In the genomic region with DNA sequence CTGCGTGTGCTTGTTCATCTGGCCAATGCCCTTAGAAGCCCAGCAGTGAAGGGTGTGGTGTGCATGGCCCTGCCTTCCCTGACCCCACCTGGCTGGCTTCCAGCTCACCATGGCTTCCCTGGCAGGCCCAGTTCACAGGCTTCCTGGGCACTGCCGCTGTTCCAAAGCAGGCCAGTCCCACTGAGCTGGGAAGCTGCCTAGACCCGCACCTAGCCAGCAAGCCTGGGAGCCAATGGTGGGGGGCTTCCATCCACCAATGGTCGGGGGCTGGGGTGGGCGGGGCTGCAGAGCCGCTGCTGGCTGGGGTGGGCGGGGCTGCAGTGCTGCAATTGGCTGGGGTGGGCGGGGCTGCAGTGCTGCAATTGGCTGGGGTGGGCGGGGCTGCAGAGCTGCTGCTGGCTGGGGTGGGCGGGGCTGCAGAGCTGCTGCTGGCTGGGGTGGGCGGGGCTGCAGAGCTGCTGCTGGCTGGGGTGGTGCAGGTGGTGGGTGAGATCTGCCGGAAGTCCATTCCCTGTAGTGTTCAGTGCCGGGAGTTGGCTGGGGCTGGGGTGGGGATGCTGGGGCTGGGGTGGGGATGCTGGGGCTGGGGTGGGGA, we compare ENCODE assay signal across 8 cellular contexts.
A peak's percentile ranks its signal among the peaks of the same experiment; 100 is the strongest.
DNase-seq lines count a peak whose midpoint lies in the region; ATAC-seq lines count a peak whose summit lies in the region.

No MANE protein-coding gene starts in this region.

- peak overlapping the region; percentile 37 for H3K4me3 ChIP-seq in iPS-15b (ENCODE audit: low read depth, low read length)

- H3K4me1 Mint-ChIP-seq in activated naive CD4-positive, alpha-beta T cell treated with anti-CD3 and anti-CD28 coated beads, Interleukin-2, amount 10 ng/mL, durations not matched to agents 7 days and 5 days, result peaks cover 8% of the 10 kb centered on the region

- CTCF ChIA-PET in activated naive CD4-positive, alpha-beta T cell treated with anti-CD3 and anti-CD28 coated beads, Interleukin-2, amount 10 ng/mL, durations not matched to agents 7 days and 5 days (lab: Charles Lee), result interaction anchor here (0.9 to 1.6 kb wide), 3 partner anchors 9 to 181 kb away, joined by 4 to 5 read pairs (median 4); no protein-coding TSS in a partner anchor

- DNase-seq in COR-L47 (lab: John Stamatoyannopoulos, UW) (peak; percentile 70), RPMI8226 (peak; percentile 20), GOT3 (lab: John Stamatoyannopoulos, UW) (no peak)
- DNase-seq in activated naive CD4-positive, alpha-beta T cell treated with anti-CD3 and anti-CD28 coated beads, Interleukin-2, amount 10 ng/mL, durations not matched to agents 7 days and 5 days, result peak; percentile 77
- DNase-seq in stimulated activated CD4-positive, alpha-beta T cell treated with anti-CD3 and anti-CD28 coated beads, Interleukin-1b, Interleukin-23, amount 100 ng/mL, for 48 hours, result peak; percentile 75

- H3K9me3 ChIP-seq in iPS-15b (ENCODE audit: control insufficient read depth, insufficient read depth, low read length), result no peaks in the 10 kb centered on the region

- H3K36me3 ChIP-seq in iPS-15b (ENCODE audit: control insufficient read depth, insufficient read depth, low read length), result no peaks in the 10 kb centered on the region

- no peak overlapping the region for H3K27ac Mint-ChIP-seq in activated naive CD4-positive, alpha-beta T cell treated with anti-CD3 and anti-CD28 coated beads, Interleukin-2, amount 10 ng/mL, durations not matched to agents 7 days and 5 days

- H3K4me3 Mint-ChIP-seq in activated naive CD4-positive, alpha-beta T cell treated with anti-CD3 and anti-CD28 coated beads, Interleukin-2, amount 10 ng/mL, durations not matched to agents 7 days and 5 days, result no peak overlapping the region

- ATAC-seq in HG03280 (IDR thresholded peaks at IDR 0.05; ENCODE audit: unreplicated experiment), result peak; percentile 53
- ATAC-seq in GM19463 (IDR thresholded peaks at IDR 0.05; ENCODE audit: unreplicated experiment), result no peak

- peaks cover 5% of the 10 kb centered on the region for H3K4me1 ChIP-seq in iPS-15b (ENCODE audit: control insufficient read depth, insufficient read depth, low read length)

- no peak overlapping the region for H3K9ac ChIP-seq in iPS-15b (ENCODE audit: low read depth, low read length)

- peaks cover 3% of the 10 kb centered on the region for H3K9me3 Mint-ChIP-seq in activated naive CD4-positive, alpha-beta T cell treated with anti-CD3 and anti-CD28 coated beads, Interleukin-2, amount 10 ng/mL, durations not matched to agents 7 days and 5 days

- H3K36me3 Mint-ChIP-seq in activated naive CD4-positive, alpha-beta T cell treated with anti-CD3 and anti-CD28 coated beads, Interleukin-2, amount 10 ng/mL, durations not matched to agents 7 days and 5 days, result no peaks in the 10 kb centered on the region

- H3K27me3 ChIP-seq in iPS-15b (ENCODE audit: control insufficient read depth, insufficient read depth, low read length), result peaks cover 41% of the 10 kb centered on the region

- peaks cover 63% of the 10 kb centered on the region for H3K27me3 Mint-ChIP-seq in activated naive CD4-positive, alpha-beta T cell treated with anti-CD3 and anti-CD28 coated beads, Interleukin-2, amount 10 ng/mL, durations not matched to agents 7 days and 5 days
